8 cellular contexts compared by ENCODE assay signal in the genomic region with DNA sequence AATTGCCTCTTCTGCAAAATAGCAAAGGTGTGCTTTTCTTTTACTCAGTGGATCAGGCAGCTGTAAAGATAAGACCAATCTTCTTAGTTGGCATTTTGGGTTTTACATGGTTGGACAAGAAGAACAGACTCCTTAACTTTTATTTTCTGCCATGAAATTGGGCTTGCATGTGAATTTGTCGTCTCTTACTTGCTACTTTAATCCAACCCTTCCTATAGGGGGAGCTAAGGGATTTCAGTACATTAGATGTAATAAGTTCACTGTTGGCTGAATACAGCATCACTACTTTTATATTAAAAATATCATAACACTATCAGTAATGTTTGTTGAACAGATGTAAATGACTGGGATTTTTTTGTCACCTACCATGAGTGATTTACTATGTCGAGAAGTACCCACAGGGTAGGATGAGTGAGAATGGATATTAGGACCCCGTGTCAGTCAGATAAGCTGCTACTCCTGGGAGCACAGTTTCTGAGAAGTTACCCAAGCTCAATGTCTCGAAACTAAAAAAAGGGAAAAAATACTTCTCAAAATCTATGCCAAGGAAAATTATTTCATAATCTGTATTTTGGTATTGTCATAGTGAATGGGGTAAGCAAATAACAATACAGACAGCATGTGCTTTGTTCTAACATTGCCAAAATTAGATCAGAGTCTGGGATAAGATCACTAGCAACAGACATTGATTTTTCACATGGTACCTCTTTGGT.
DNase-seq lines count a peak whose midpoint lies in the region; ATAC-seq, FAIRE-seq and TF ChIP-seq lines count a peak whose summit lies in the region.
"Had no signal": no experiment of that assay in that cellular context is flagged by ENCODE, and none has a peak within 500 bp of the region (broad histone marks: within the 10 kb centered on the region; RNA-seq: fewer than 3 reads in every experiment).

No MANE protein-coding gene starts in this region.

- H3K27ac ChIP-seq in skin epidermis = peak overlapping the region in 15 of 21 experiments; percentile 4 to 75 (median 38)
- H3K27ac ChIP-seq in CD4-positive, alpha-beta T cell (ENCODE audit: low read depth, low read length) = no peak overlapping the region

- no peaks in the 10 kb centered on the region for H3K36me3 Mint-ChIP-seq in CD4-positive, alpha-beta T cell (ENCODE audit: low read depth)
- H3K36me3 Mint-ChIP-seq: activated naive CD4-positive, alpha-beta T cell treated with anti-CD3 and anti-CD28 coated beads, Interleukin-2, amount 50 U/mL, for 24 hours had no signal

- no peak for ATAC-seq in CD4-positive, alpha-beta T cell (ENCODE audit: poor library complexity)

- no peaks in the 10 kb centered on the region for H3K27me3 ChIP-seq in CD4-positive, alpha-beta T cell (ENCODE audit: control insufficient read depth, insufficient read depth, low read length)

- H3K9me3 ChIP-seq in CD4-positive, alpha-beta T cell (ENCODE audit: control insufficient read depth, low read length) = no peaks in the 10 kb centered on the region

- intact Hi-C loops in head of caudate nucleus (cut with DNase I) = no loop called here
- intact Hi-C loops in CD4-positive, alpha-beta T cell (cut with DNase I, micrococcal nuclease) = no loop called here

- peak; percentile 40 for FAIRE-seq in GM12892 (lab: Jason Lieb, UNC)

- POLR2A ChIA-PET in CD4-positive, alpha-beta T cell (lab: Charles Lee) = no interaction called here

- CTCF ChIA-PET in CD4-positive, alpha-beta T cell (lab: Charles Lee) = interaction anchor here (0.9 to 1.8 kb wide), 5 partner anchors 8 to 322 kb away, joined by 3 to 5 read pairs (median 3); no protein-coding TSS in a partner anchor

- no peak overlapping the region for H3K27ac Mint-ChIP-seq in CD4-positive, alpha-beta T cell

- TF ChIP-seq CTCF in CD4-positive, alpha-beta T cell (IDR thresholded peaks at IDR 0.05) = no peak

- H3K4me1 Mint-ChIP-seq in CD4-positive, alpha-beta T cell (ENCODE audit: low read depth) = peaks cover 17% of the 10 kb centered on the region

- H3K27me3 Mint-ChIP-seq in CD4-positive, alpha-beta T cell = no peaks in the 10 kb centered on the region
- H3K27me3 Mint-ChIP-seq: activated naive CD4-positive, alpha-beta T cell treated with anti-CD3 and anti-CD28 coated beads, Interleukin-2, amount 50 U/mL, for 24 hours had no signal

- no peaks in the 10 kb centered on the region for H3K9me3 Mint-ChIP-seq in CD4-positive, alpha-beta T cell
- H3K9me3 Mint-ChIP-seq: activated naive CD4-positive, alpha-beta T cell treated with anti-CD3 and anti-CD28 coated beads, Interleukin-2, amount 50 U/mL, for 24 hours had no signal

- H3K4me3 Mint-ChIP-seq in CD4-positive, alpha-beta T cell = no peak overlapping the region
- H3K4me3 Mint-ChIP-seq: activated naive CD4-positive, alpha-beta T cell treated with anti-CD3 and anti-CD28 coated beads, Interleukin-2, amount 50 U/mL, for 24 hours had no signal

- TF ChIP-seq POLR2A in GM12892 (IDR thresholded peaks at IDR 0.05; ENCODE audit: low read depth, low read length) = no peak

- H3K4me3 ChIP-seq in skin epidermis = no peak overlapping the region

- DNase-seq in GM12892 (ENCODE audit: insufficient read length) (no peak), NOMO-1 treated with DMSO at 0.1 percent for 48 hours (lab: John Stamatoyannopoulos, UW; ENCODE audit: unreplicated experiment) (peak; percentile 68), fibroblast of gingiva (ENCODE audit: low read depth) (peak; percentile 64), head of caudate nucleus (no peak), NCI-H1436 treated with DMSO at 0.1 percent for 48 hours (lab: John Stamatoyannopoulos, UW) (no peak)
- no peak for DNase-seq in CD4-positive, alpha-beta T cell

Comparison
In these comparisons a context has a peak if more than half of its experiments do, and no peak if none do; other contexts are left out.
1. DNase-seq: peak in NOMO-1 treated with DMSO at 0.1 percent for 48 hours (single experiment) and fibroblast of gingiva (single experiment); none in GM12892 (single experiment), head of caudate nucleus (0 of 42), NCI-H1436 treated with DMSO at 0.1 percent for 48 hours (single experiment) and CD4-positive, alpha-beta T cell (0 of 10).